ENCODE assay signal across 1 cellular context in genomic region chr19:39824143-39825092, GRCh38.
TF ChIP-seq lines count a peak whose summit lies in the region.

No MANE protein-coding gene starts in this region.

TF ChIP-seq in WTC11, 78 proteins besides CTCF, POLR2A, EP300 and RAD21 (continued from another document):
- TF ChIP-seq ARID4B (CRISPR knock-in tag; IDR thresholded peaks at IDR 0.05; ENCODE audit: borderline replicate concordance) (0 out of 2 replicates have a peak, but pooled peaks have one; percentile 52), CREM (CRISPR knock-in tag; IDR thresholded peaks at IDR 0.05) (peak; percentile 55; the same call in 1 of the 2 replicates), TP53 (CRISPR knock-in tag; IDR thresholded peaks at IDR 0.05) (peak; percentile 56; the same call in 1 of the 2 replicates), NR2C2 (CRISPR knock-in tag; IDR thresholded peaks at IDR 0.05) (peak; percentile 83)
